ENCODE assay signal across 18 cellular contexts in genomic region chr22:46968359-46968740, GRCh38.
DNase-seq lines count a peak whose midpoint lies in the region; ATAC-seq, FAIRE-seq and TF ChIP-seq lines count a peak whose summit lies in the region.
"Had no signal": no experiment of that assay in that cellular context is flagged by ENCODE, and none has a peak within 500 bp of the region (broad histone marks: within the 10 kb centered on the region; RNA-seq: fewer than 3 reads in every experiment).

No MANE protein-coding gene starts in this region.

- no peak for ATAC-seq in activated T-helper 17 cell treated with anti-CD3 and anti-CD28 coated beads, Interleukin-2, amount 50 U/mL, for 72 hours (replicated peaks)
- no peak for ATAC-seq in stimulated activated effector memory CD8-positive, alpha-beta T cell treated with anti-CD3 and anti-CD28 coated beads, Interleukin-12 subunit alpha, Interleukin-12 subunit beta, amount 100 ng/mL, for 72 hours
- no peak for ATAC-seq in HG02623 (IDR thresholded peaks at IDR 0.05; ENCODE audit: unreplicated experiment)

- H3K4me1 ChIP-seq in kidney (ENCODE audit: control insufficient read depth in 1 of 2, insufficient read depth in 1 of 2, low read depth in 1 of 2, low read length in 2 of 2), result peaks cover 2 to 5% of the 10 kb centered on the region in 2 donors
- H3K4me1 ChIP-seq: Caco-2 had no signal

- peak overlapping the region; percentile 76 for H3K27ac Mint-ChIP-seq in activated T-helper 17 cell treated with anti-CD3 and anti-CD28 coated beads, Interleukin-2, amount 50 U/mL, for 72 hours
- peak overlapping the region; percentile 72 for H3K27ac Mint-ChIP-seq in stimulated activated effector memory CD8-positive, alpha-beta T cell treated with anti-CD3 and anti-CD28 coated beads, Interleukin-12 subunit alpha, Interleukin-12 subunit beta, amount 100 ng/mL, for 72 hours
- H3K27ac Mint-ChIP-seq: B cell; CD4-positive, alpha-beta T cell had no signal

- H3K9me3 ChIP-seq in kidney (ENCODE audit: control insufficient read depth in 1 of 2, low read length in 2 of 2), result no peaks in the 10 kb centered on the region
- H3K9me3 ChIP-seq: Caco-2 had no signal

- no peak overlapping the region for H3K4me3 ChIP-seq in kidney (ENCODE audit: low read length in 2 of 2)
- H3K4me3 ChIP-seq: GM23248 had no signal

- H3K4me3 Mint-ChIP-seq in activated T-helper 17 cell treated with anti-CD3 and anti-CD28 coated beads, Interleukin-2, amount 50 U/mL, for 72 hours, result no peak overlapping the region
- no peak overlapping the region for H3K4me3 Mint-ChIP-seq in stimulated activated effector memory CD8-positive, alpha-beta T cell treated with anti-CD3 and anti-CD28 coated beads, Interleukin-12 subunit alpha, Interleukin-12 subunit beta, amount 100 ng/mL, for 72 hours
- H3K4me3 Mint-ChIP-seq: B cell; CD4-positive, alpha-beta T cell had no signal

- no peaks in the 10 kb centered on the region for H3K27me3 Mint-ChIP-seq in activated T-helper 17 cell treated with anti-CD3 and anti-CD28 coated beads, Interleukin-2, amount 50 U/mL, for 72 hours
- H3K27me3 Mint-ChIP-seq: B cell; CD4-positive, alpha-beta T cell had no signal

- H3K27ac ChIP-seq in kidney (ENCODE audit: low read depth in 2 of 2, low read length in 2 of 2), result no peak overlapping the region
- H3K27ac ChIP-seq: C4-2B, GM23248 had no signal

- DNase-seq in kidney (peak; percentile 63), NCI-H1694 (lab: John Stamatoyannopoulos, UW) (no peak), inferior parietal cortex (ENCODE audit: extremely low spot score) (no peak)
- no peak for DNase-seq in stimulated activated effector memory CD8-positive, alpha-beta T cell treated with anti-CD3 and anti-CD28 coated beads, Interleukin-12 subunit alpha, Interleukin-12 subunit beta, amount 100 ng/mL, for 72 hours (ENCODE audit: low spot score in 2 of 2)
- DNase-seq: Caco-2; CD4-positive, alpha-beta T cell; GM23248; HCEC 1CT; IMR-90; KBM-7 had no signal

- no peak overlapping the region for H3K9ac ChIP-seq in kidney (ENCODE audit: low read length in 2 of 2)
- H3K9ac ChIP-seq: GM23248 had no signal

- H3K9me3 Mint-ChIP-seq in activated T-helper 17 cell treated with anti-CD3 and anti-CD28 coated beads, Interleukin-2, amount 50 U/mL, for 72 hours, result no peaks in the 10 kb centered on the region
- no peaks in the 10 kb centered on the region for H3K9me3 Mint-ChIP-seq in stimulated activated effector memory CD8-positive, alpha-beta T cell treated with anti-CD3 and anti-CD28 coated beads, Interleukin-12 subunit alpha, Interleukin-12 subunit beta, amount 100 ng/mL, for 72 hours
- H3K9me3 Mint-ChIP-seq: CD4-positive, alpha-beta T cell had no signal

- intact Hi-C loops in kidney (cut with DNase I), result no loop called here

- FAIRE-seq in kidney (lab: Jason Lieb, UNC), result no peak
- FAIRE-seq: D721Med, G401.6, H54, HTR-8/SVneo had no signal

- peaks cover 30% of the 10 kb centered on the region for H3K4me1 Mint-ChIP-seq in activated T-helper 17 cell treated with anti-CD3 and anti-CD28 coated beads, Interleukin-2, amount 50 U/mL, for 72 hours
- H3K4me1 Mint-ChIP-seq in stimulated activated effector memory CD8-positive, alpha-beta T cell treated with anti-CD3 and anti-CD28 coated beads, Interleukin-12 subunit alpha, Interleukin-12 subunit beta, amount 100 ng/mL, for 72 hours, result peaks cover 63% of the 10 kb centered on the region

- H3K36me3 Mint-ChIP-seq in activated T-helper 17 cell treated with anti-CD3 and anti-CD28 coated beads, Interleukin-2, amount 50 U/mL, for 72 hours (ENCODE audit: low read depth), result peaks cover 58% of the 10 kb centered on the region
- H3K36me3 Mint-ChIP-seq in stimulated activated effector memory CD8-positive, alpha-beta T cell treated with anti-CD3 and anti-CD28 coated beads, Interleukin-12 subunit alpha, Interleukin-12 subunit beta, amount 100 ng/mL, for 72 hours, result peaks cover 18% of the 10 kb centered on the region

- TF ChIP-seq CTCF in kidney (IDR thresholded peaks at IDR 0.05; ENCODE audit: borderline replicate concordance, extremely low read depth, insufficient read depth), result no peak

- H3K36me3 ChIP-seq in kidney (ENCODE audit: control insufficient read depth in 1 of 2, insufficient read depth in 2 of 2, low read length in 2 of 2), result no peaks in the 10 kb centered on the region
